In genomic region chr1:59107516-59107915, GRCh38 we compare ENCODE assay signal across 1 cellular context.
TF ChIP-seq lines count a peak whose summit lies in the region.

No MANE protein-coding gene starts in this region.

TF ChIP-seq in WTC11, 78 proteins besides CTCF, POLR2A, EP300 and RAD21 (continued from another document):
- TF ChIP-seq PREB (CRISPR knock-in tag; IDR thresholded peaks at IDR 0.05; ENCODE audit: borderline replicate concordance) (no peak), TEAD1 (CRISPR knock-in tag; IDR thresholded peaks at IDR 0.05) (no peak), NFYB (CRISPR knock-in tag; conservative IDR thresholded peaks at IDR 0.05; ENCODE audit: low read depth) (no peak), ZBTB21 (CRISPR knock-in tag; IDR thresholded peaks at IDR 0.05; ENCODE audit: borderline replicate concordance) (no peak)
